In genomic region chr3:124032351-124032880, GRCh38 we compare ENCODE assay signal across 8 cellular contexts. TPM values are rescaled to one million over a fixed set of nuclear protein-coding genes. Genes with fewer than 3 reads are reported as not detected.
A peak's percentile ranks its signal among the peaks of the same experiment; 100 is the strongest.
DNase-seq lines count a peak whose midpoint lies in the region; ATAC-seq, FAIRE-seq and TF ChIP-seq lines count a peak whose summit lies in the region.

No MANE protein-coding gene starts in this region.

- H3K9me3 ChIP-seq in lung (ENCODE audit: control insufficient read depth in 2 of 2, insufficient read depth in 1 of 2, low read length in 1 of 2) (no peaks in the 10 kb centered on the region), tibial artery (no peaks in the 10 kb centered on the region)

- peak overlapping the region; percentile 73 to 75 for H3K27ac ChIP-seq in lung (ENCODE audit: low read depth in 1 of 2, low read length in 1 of 2)
- peak overlapping the region; percentile 86 to 96 for H3K27ac ChIP-seq in tibial artery

- DNase-seq in activated CD8-positive, alpha-beta memory T cell treated with anti-CD3 and anti-CD28 coated beads, Interleukin-2, amount 10 ng/mL, durations not matched to agents 7 days and 5 days, result no peak
- DNase-seq in activated CD8-positive, alpha-beta memory T cell treated with anti-CD3 and anti-CD28 coated beads, Interleukin-2, amount 50 U/mL, for 4 hours, result no peak
- DNase-seq in NCI-H82 treated with DMSO at 0.1 percent for 48 hours (lab: John Stamatoyannopoulos, UW; ENCODE audit: unreplicated experiment), result peak; percentile 96
- peak; percentile 30 for DNase-seq in dermis blood vessel endothelial cell
- no peak for DNase-seq in lung (ENCODE audit: low spot score)
- peak; percentile 42 to 85 for DNase-seq in tibial artery
- DNase-seq in germinal center (ENCODE audit: low spot score), result no peak
- no peak for DNase-seq in H54 (ENCODE audit: insufficient read length, low spot score)

- H3K27me3 ChIP-seq in lung (ENCODE audit: control insufficient read depth, insufficient read depth), result no peaks in the 10 kb centered on the region
- no peaks in the 10 kb centered on the region for H3K27me3 ChIP-seq in tibial artery

- peak overlapping the region; percentile 53 for H3K4me3 Mint-ChIP-seq in activated CD8-positive, alpha-beta memory T cell treated with anti-CD3 and anti-CD28 coated beads, Interleukin-2, amount 10 ng/mL, durations not matched to agents 7 days and 5 days

- no peak for FAIRE-seq in H54 (lab: Jason Lieb, UNC)

- no peak overlapping the region for H3K27ac Mint-ChIP-seq in activated CD8-positive, alpha-beta memory T cell treated with anti-CD3 and anti-CD28 coated beads, Interleukin-2, amount 10 ng/mL, durations not matched to agents 7 days and 5 days

- ATAC-seq in activated CD8-positive, alpha-beta memory T cell treated with anti-CD3 and anti-CD28 coated beads, Interleukin-2, amount 10 ng/mL, durations not matched to agents 7 days and 5 days, result no peak
- peak; percentile 21 for ATAC-seq in lung (ENCODE audit: insufficient read depth, low FRiP score)

- H3K36me3 ChIP-seq in lung (ENCODE audit: control insufficient read depth in 2 of 2, insufficient read depth in 2 of 2, low read length in 2 of 2) (no peaks in the 10 kb centered on the region), tibial artery (peaks cover 0 to 7% (median 0%) of the 10 kb centered on the region in 3 donors)

- WGBS in lung, 2 donors, result 19 to 41% methylated on average over 16 to 29 of the region's 29 CpGs

- peaks cover 0 to 14% of the 10 kb centered on the region in 2 donors for H3K4me1 ChIP-seq in lung (ENCODE audit: control insufficient read depth in 2 of 2, insufficient read depth in 2 of 2, low read length in 2 of 2)
- peaks cover 0 to 26% (median 4%) of the 10 kb centered on the region in 4 donors for H3K4me1 ChIP-seq in tibial artery

- TF ChIP-seq POLR2A in H54 (IDR thresholded peaks at IDR 0.05; ENCODE audit: low read depth, low read length), result no peak; the same call in 1 of the 2 replicates

- CTCF ChIA-PET in activated CD8-positive, alpha-beta memory T cell treated with anti-CD3 and anti-CD28 coated beads, Interleukin-2, amount 10 ng/mL, durations not matched to agents 7 days and 5 days (lab: Charles Lee), result interaction anchor here (0.9 to 3.4 kb wide), 6 partner anchors 10 to 49 kb away, joined by 3 to 19 read pairs (median 6); no protein-coding TSS in a partner anchor

- H3K27me3 Mint-ChIP-seq in activated CD8-positive, alpha-beta memory T cell treated with anti-CD3 and anti-CD28 coated beads, Interleukin-2, amount 10 ng/mL, durations not matched to agents 7 days and 5 days, result peaks cover 53% of the 10 kb centered on the region

- H3K9me3 Mint-ChIP-seq in activated CD8-positive, alpha-beta memory T cell treated with anti-CD3 and anti-CD28 coated beads, Interleukin-2, amount 10 ng/mL, durations not matched to agents 7 days and 5 days (ENCODE audit: low read depth), result no peaks in the 10 kb centered on the region

- TF ChIP-seq CTCF in lung (IDR thresholded peaks at IDR 0.05; ENCODE audit: control extremely low read depth, extremely low read depth) (no peak), tibial artery (IDR thresholded peaks at IDR 0.05) (no peak)

- peaks cover 13% of the 10 kb centered on the region for H3K4me1 Mint-ChIP-seq in activated CD8-positive, alpha-beta memory T cell treated with anti-CD3 and anti-CD28 coated beads, Interleukin-2, amount 10 ng/mL, durations not matched to agents 7 days and 5 days

- no peaks in the 10 kb centered on the region for H3K36me3 Mint-ChIP-seq in activated CD8-positive, alpha-beta memory T cell treated with anti-CD3 and anti-CD28 coated beads, Interleukin-2, amount 10 ng/mL, durations not matched to agents 7 days and 5 days

- intact Hi-C loops in tibial artery (cut with DNase I; ENCODE audit: low total_unique reads), result loop anchor here (5.0 kb wide), 2 partner anchors 250 to 435 kb away; no protein-coding TSS in a partner anchor

- H3K4me3 ChIP-seq in lung (peak overlapping the region; percentile 66), tibial artery (peak overlapping the region; percentile 80 to 90)

RNA-seq across cellular contexts. Expression of gene KALRN, which starts 0.8 kb away (rescaled TPM):
- under 1 TPM in 1 of 2 experiments, not detected in 1; 0.26 TPM for total RNA-seq in activated CD8-positive, alpha-beta memory T cell treated with anti-CD3 and anti-CD28 coated beads, Interleukin-2, amount 10 ng/mL, durations not matched to agents 7 days and 5 days
- total RNA-seq in dermis blood vessel endothelial cell (140 and 151 TPM in 2 replicates), lung (10 to 100 TPM; 29.9 to 44.9 TPM)
- 1 to 10 TPM; 5.2 to 5.9 TPM for polyA plus RNA-seq in lung

RNA-seq across cellular contexts. Expression of gene ROPN1, which starts 40.5 kb away (rescaled TPM):
- total RNA-seq in activated CD8-positive, alpha-beta memory T cell treated with anti-CD3 and anti-CD28 coated beads, Interleukin-2, amount 10 ng/mL, durations not matched to agents 7 days and 5 days, result not detected
- total RNA-seq in dermis blood vessel endothelial cell, result not detected in 2 replicates
- not detected for total RNA-seq in lung
- not detected for polyA plus RNA-seq in lung

Comparison
In these comparisons a context has a peak if more than half of its experiments do, and no peak if none do; other contexts are left out.
1. DNase-seq: peak in NCI-H82 treated with DMSO at 0.1 percent for 48 hours (single experiment), dermis blood vessel endothelial cell (single experiment) and tibial artery (2 of 2); none in activated CD8-positive, alpha-beta memory T cell treated with anti-CD3 and anti-CD28 coated beads, Interleukin-2, amount 10 ng/mL, durations not matched to agents 7 days and 5 days (single experiment), activated CD8-positive, alpha-beta memory T cell treated with anti-CD3 and anti-CD28 coated beads, Interleukin-2, amount 50 U/mL, for 4 hours (single experiment), lung (single experiment), germinal center (single experiment) and H54 (single experiment).
2. RNA of gene KALRN, which starts 0.8 kb away (total RNA-seq): 140 to 151 TPM in dermis blood vessel endothelial cell and 29.9 to 44.9 TPM in lung; 0.26 TPM in activated CD8-positive, alpha-beta memory T cell treated with anti-CD3 and anti-CD28 coated beads, Interleukin-2, amount 10 ng/mL, durations not matched to agents 7 days and 5 days; every median in the first group is over 10 times any median in the second.